ENCODE assay signal across 9 cellular contexts in genomic region chr10:11165591-11166543, GRCh38.
DNase-seq lines count a peak whose midpoint lies in the region; ATAC-seq and TF ChIP-seq lines count a peak whose summit lies in the region.
"Had no signal": no experiment of that assay in that cellular context is flagged by ENCODE, and none has a peak within 500 bp of the region (broad histone marks: within the 10 kb centered on the region; RNA-seq: fewer than 3 reads in every experiment).

No MANE protein-coding gene starts in this region.

- no peak overlapping the region for H3K4me3 Mint-ChIP-seq in activated CD4-positive, alpha-beta T cell treated with anti-CD3 and anti-CD28 coated beads, Interleukin-2, amount 10 ng/mL, durations not matched to agents 24 days and 14 days
- H3K4me3 Mint-ChIP-seq: dendritic cell treated with granulocyte-macrophage colony-stimulating factor and Interleukin-4, amounts not matched to agents 40 ng/mL and 50 ng/mL, for 4 days had no signal

- DNase-seq in G401 (ENCODE audit: low spot score) (peak; percentile 46), thoracic aorta (ENCODE audit: low spot score) (no peak), dermis blood vessel endothelial cell (no peak)
- peak; percentile 94 for DNase-seq in Jurkat, Clone E6-1 (ENCODE audit: low read depth, low spot score)
- peak; percentile 92 for DNase-seq in activated CD4-positive, alpha-beta T cell treated with anti-CD3 and anti-CD28 coated beads, Interleukin-2, amount 10 ng/mL, durations not matched to agents 24 days and 14 days

- no peaks in the 10 kb centered on the region for H3K27me3 ChIP-seq in endocrine pancreas (ENCODE audit: control insufficient read depth, insufficient read depth, low read length)
- H3K27me3 ChIP-seq in muscle layer of colon (ENCODE audit: control insufficient read depth in 1 of 2, insufficient read depth in 2 of 2, low read length in 2 of 2) = no peaks in the 10 kb centered on the region
- no peaks in the 10 kb centered on the region for H3K27me3 ChIP-seq in thoracic aorta (replicated peaks; ENCODE audit: insufficient read depth)

- peaks cover 13% of the 10 kb centered on the region for H3K36me3 Mint-ChIP-seq in activated CD4-positive, alpha-beta T cell treated with anti-CD3 and anti-CD28 coated beads, Interleukin-2, amount 10 ng/mL, durations not matched to agents 24 days and 14 days (ENCODE audit: low read depth)

- H3K9me3 Mint-ChIP-seq in activated CD4-positive, alpha-beta T cell treated with anti-CD3 and anti-CD28 coated beads, Interleukin-2, amount 10 ng/mL, durations not matched to agents 24 days and 14 days = no peaks in the 10 kb centered on the region
- H3K9me3 Mint-ChIP-seq: dendritic cell treated with granulocyte-macrophage colony-stimulating factor and Interleukin-4, amounts not matched to agents 40 ng/mL and 50 ng/mL, for 4 days had no signal

- in situ Hi-C loops in G401 (cut with HindIII; ENCODE audit: low sequenced_read_pairs) = no loop called here

- peak; percentile 38 for TF ChIP-seq CTCF in thoracic aorta (IDR thresholded peaks at IDR 0.05)

- H3K36me3 ChIP-seq in endocrine pancreas (ENCODE audit: control insufficient read depth, insufficient read depth, low read length) (no peaks in the 10 kb centered on the region), muscle layer of colon (ENCODE audit: insufficient read depth, low read length) (peaks cover 6% of the 10 kb centered on the region), thoracic aorta (no peaks in the 10 kb centered on the region)

- H3K27ac Mint-ChIP-seq in activated CD4-positive, alpha-beta T cell treated with anti-CD3 and anti-CD28 coated beads, Interleukin-2, amount 10 ng/mL, durations not matched to agents 24 days and 14 days = peak overlapping the region; percentile 96
- H3K27ac Mint-ChIP-seq: dendritic cell treated with granulocyte-macrophage colony-stimulating factor and Interleukin-4, amounts not matched to agents 40 ng/mL and 50 ng/mL, for 4 days had no signal

- intact Hi-C loops in activated CD4-positive, alpha-beta T cell treated with anti-CD3 and anti-CD28 coated beads, Interleukin-2, amount 10 ng/mL, durations not matched to agents 24 days and 14 days (cut with micrococcal nuclease) = loop anchor here (1.0 to 5.0 kb wide), 4 partner anchors 12 to 149 kb away; partner anchors contain the start of gene CELF2

- H3K4me1 ChIP-seq in endocrine pancreas (ENCODE audit: control insufficient read depth, insufficient read depth, low read length) = no peaks in the 10 kb centered on the region
- H3K4me1 ChIP-seq in muscle layer of colon (ENCODE audit: insufficient read depth, low read length) = peaks cover 66% of the 10 kb centered on the region
- H3K4me1 ChIP-seq in thoracic aorta (ENCODE audit: control insufficient read depth in 1 of 2, low read depth in 2 of 2) = peaks cover 0 to 22% of the 10 kb centered on the region in 2 donors

- H3K27ac ChIP-seq in muscle layer of colon (ENCODE audit: low read depth, low read length) (peak overlapping the region; percentile 84), thoracic aorta (peak overlapping the region in 1 of 2 donors; percentile 70)

- H3K9ac ChIP-seq in endocrine pancreas (ENCODE audit: control insufficient read depth, insufficient read depth, low read length) (no peak overlapping the region), muscle layer of colon (ENCODE audit: low read length) (peak overlapping the region; percentile 43)

- no peaks in the 10 kb centered on the region for H3K9me3 ChIP-seq in endocrine pancreas (ENCODE audit: control insufficient read depth, low read length)
- no peaks in the 10 kb centered on the region for H3K9me3 ChIP-seq in muscle layer of colon (ENCODE audit: low read length)
- no peaks in the 10 kb centered on the region for H3K9me3 ChIP-seq in thoracic aorta

- no peaks in the 10 kb centered on the region for H3K27me3 Mint-ChIP-seq in activated CD4-positive, alpha-beta T cell treated with anti-CD3 and anti-CD28 coated beads, Interleukin-2, amount 10 ng/mL, durations not matched to agents 24 days and 14 days
- H3K27me3 Mint-ChIP-seq: dendritic cell treated with granulocyte-macrophage colony-stimulating factor and Interleukin-4, amounts not matched to agents 40 ng/mL and 50 ng/mL, for 4 days had no signal

- H3K4me3 ChIP-seq in Jurkat, Clone E6-1 (ENCODE audit: low read length) = peak overlapping the region; percentile 84
- H3K4me3 ChIP-seq in endocrine pancreas (ENCODE audit: control insufficient read depth, insufficient read depth, low read length) (peak overlapping the region; percentile 52), muscle layer of colon (ENCODE audit: low read depth in 1 of 2, low read length in 2 of 2) (peak overlapping the region; percentile 72 to 80), thoracic aorta (peak overlapping the region; percentile 89)

- ATAC-seq in GM21717 (IDR thresholded peaks at IDR 0.05; ENCODE audit: unreplicated experiment) = peak; percentile 57
- ATAC-seq in thoracic aorta (ENCODE audit: insufficient number of reproducible peaks, low FRiP score, low read depth) = no peak

- H3K4me1 Mint-ChIP-seq in activated CD4-positive, alpha-beta T cell treated with anti-CD3 and anti-CD28 coated beads, Interleukin-2, amount 10 ng/mL, durations not matched to agents 24 days and 14 days = peaks cover 40% of the 10 kb centered on the region

Comparison
In these comparisons a context has a peak if more than half of its experiments do, and no peak if none do; other contexts are left out.
1. DNase-seq: peak in G401 (single experiment), Jurkat, Clone E6-1 (single experiment) and activated CD4-positive, alpha-beta T cell treated with anti-CD3 and anti-CD28 coated beads, Interleukin-2, amount 10 ng/mL, durations not matched to agents 24 days and 14 days (single experiment); none in thoracic aorta (single experiment) and dermis blood vessel endothelial cell (single experiment).
2. Peak in every context shown above with its lines, with median percentiles within 50 percentile points of each other: H3K4me3 ChIP-seq.